In the genomic region with DNA sequence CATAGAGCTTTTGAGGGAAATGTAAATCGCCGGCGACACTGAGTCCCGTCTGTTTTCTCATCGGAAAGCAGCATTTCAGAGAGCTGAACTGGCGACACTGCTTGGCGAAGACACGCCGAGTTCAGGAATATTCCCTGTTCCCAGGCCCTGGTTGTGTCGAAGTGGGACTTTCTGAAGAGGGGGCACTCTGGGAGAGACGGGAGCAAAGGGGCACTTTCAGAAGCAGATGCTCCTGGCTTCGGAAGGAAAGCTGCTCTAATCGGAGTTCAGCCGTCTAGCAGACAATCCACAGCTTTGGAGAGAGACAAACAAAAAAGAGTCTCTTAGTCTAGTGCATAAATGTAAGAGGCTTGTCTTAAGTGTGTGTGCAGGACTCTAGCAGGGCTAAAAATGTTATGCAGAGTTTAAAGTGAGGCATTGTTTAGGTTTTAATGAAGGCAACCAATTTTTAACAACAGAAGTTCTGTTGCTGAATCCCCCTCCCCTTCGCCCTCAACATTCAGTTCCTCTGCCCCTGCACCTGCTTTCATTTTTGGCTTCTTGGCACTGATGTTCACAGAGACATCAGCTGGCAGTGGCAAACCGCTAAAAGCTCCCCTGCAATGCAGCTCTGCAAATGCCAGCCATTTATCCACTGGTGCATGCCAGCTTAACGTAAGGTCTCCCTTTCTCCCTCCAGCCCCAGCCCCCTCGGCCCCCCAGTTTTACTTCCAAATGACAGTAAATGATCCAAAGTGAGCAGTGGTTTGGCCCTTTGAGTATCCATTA, we compare ENCODE assay signal across 1 cellular context.
A peak's percentile ranks its signal among the peaks of the same experiment; 100 is the strongest.
TF ChIP-seq lines count a peak whose summit lies in the region.

No MANE protein-coding gene starts in this region.

TF ChIP-seq in H1, 55 proteins besides CTCF, POLR2A, EP300 and RAD21:
- no peak for TF ChIP-seq SP1 (IDR thresholded peaks at IDR 0.05; ENCODE audit: low read depth, low read length)
- no peak for TF ChIP-seq YY1 (IDR thresholded peaks at IDR 0.05; ENCODE audit: low read depth, low read length)
- no peak for TF ChIP-seq SP2 (IDR thresholded peaks at IDR 0.05; ENCODE audit: low read length)
- TF ChIP-seq RBBP5 (IDR thresholded peaks at IDR 0.05; ENCODE audit: borderline replicate concordance, low read depth, low read length): peak; percentile 89
- TF ChIP-seq ASH2L (IDR thresholded peaks at IDR 0.05; ENCODE audit: low read length): peak; percentile 90
- peak; percentile 41; the same call in 1 of the 2 replicates for TF ChIP-seq SUZ12 (IDR thresholded peaks at IDR 0.05; ENCODE audit: low read length)
- no peak for TF ChIP-seq GABPA (IDR thresholded peaks at IDR 0.05; ENCODE audit: borderline replicate concordance, insufficient read depth, low read length)
- TF ChIP-seq, protein P1, sequence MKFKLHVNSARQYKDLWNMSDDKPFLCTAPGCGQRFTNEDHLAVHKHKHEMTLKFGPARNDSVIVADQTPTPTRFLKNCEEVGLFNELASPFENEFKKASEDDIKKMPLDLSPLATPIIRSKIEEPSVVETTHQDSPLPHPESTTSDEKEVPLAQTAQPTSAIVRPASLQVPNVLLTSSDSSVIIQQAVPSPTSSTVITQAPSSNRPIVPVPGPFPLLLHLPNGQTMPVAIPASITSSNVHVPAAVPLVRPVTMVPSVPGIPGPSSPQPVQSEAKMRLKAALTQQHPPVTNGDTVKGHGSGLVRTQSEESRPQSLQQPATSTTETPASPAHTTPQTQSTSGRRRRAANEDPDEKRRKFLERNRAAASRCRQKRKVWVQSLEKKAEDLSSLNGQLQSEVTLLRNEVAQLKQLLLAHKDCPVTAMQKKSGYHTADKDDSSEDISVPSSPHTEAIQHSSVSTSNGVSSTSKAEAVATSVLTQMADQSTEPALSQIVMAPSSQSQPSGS (IDR thresholded peaks at IDR 0.05; ENCODE audit: low read length): no peak
- no peak for TF ChIP-seq SAP30 (IDR thresholded peaks at IDR 0.05; ENCODE audit: insufficient read depth, insufficient replicate concordance, low read length)
- TF ChIP-seq SP4 (IDR thresholded peaks at IDR 0.05; ENCODE audit: low read length): no peak
- TF ChIP-seq, protein P2, sequence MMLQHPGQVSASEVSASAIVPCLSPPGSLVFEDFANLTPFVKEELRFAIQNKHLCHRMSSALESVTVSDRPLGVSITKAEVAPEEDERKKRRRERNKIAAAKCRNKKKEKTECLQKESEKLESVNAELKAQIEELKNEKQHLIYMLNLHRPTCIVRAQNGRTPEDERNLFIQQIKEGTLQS (IDR thresholded peaks at IDR 0.05; ENCODE audit: insufficient read depth, low read depth, low read length): no peak
- TF ChIP-seq JUN (IDR thresholded peaks at IDR 0.05; ENCODE audit: low read depth, low read length): no peak
- no peak for TF ChIP-seq RNF2 (IDR thresholded peaks at IDR 0.05; ENCODE audit: borderline replicate concordance, low read depth, low read length, missing control alignments, poor library complexity, severe bottlenecking)
- TF ChIP-seq RXRA (IDR thresholded peaks at IDR 0.05; ENCODE audit: insufficient read depth, low read depth, low read length): no peak
- TF ChIP-seq PHF8 (conservative IDR thresholded peaks at IDR 0.05; ENCODE audit: low read depth, low read length): no peak
- no peak for TF ChIP-seq NANOG (IDR thresholded peaks at IDR 0.05; ENCODE audit: insufficient read depth, low read depth, low read length, poor library complexity, severe bottlenecking)
- TF ChIP-seq GTF2F1 (IDR thresholded peaks at IDR 0.05; ENCODE audit: borderline replicate concordance, low read depth, low read length): no peak
